In the genomic region with DNA sequence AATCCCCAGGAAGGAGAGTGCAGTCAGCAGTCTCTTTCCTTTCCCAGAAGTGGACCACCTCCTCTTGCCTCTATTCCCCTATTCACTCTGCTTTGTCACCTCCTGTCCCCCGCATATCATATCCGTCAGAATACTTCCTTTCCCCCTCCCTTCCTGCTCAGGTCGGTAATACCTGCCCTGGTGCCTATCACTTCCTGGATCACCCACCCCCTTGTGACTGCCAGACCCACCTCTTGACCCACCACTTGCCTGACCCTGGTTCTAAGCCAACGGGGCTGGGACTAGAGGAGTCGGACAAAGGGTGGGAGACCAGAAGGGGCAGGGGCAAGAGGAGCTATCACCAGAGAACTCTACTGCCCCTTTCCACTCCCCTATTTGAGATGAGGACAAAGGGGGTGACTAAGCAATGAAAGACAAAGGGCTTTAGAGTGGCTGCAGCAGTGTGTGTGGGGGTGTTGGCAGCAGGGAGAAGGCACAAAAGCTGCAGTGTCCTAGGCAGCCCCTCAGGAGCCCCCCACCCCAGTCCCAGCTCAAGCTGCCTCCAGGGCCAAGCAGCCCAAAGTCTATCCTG, we compare ENCODE assay signal across 1 cellular context.
TF ChIP-seq lines count a peak whose summit lies in the region.

No MANE protein-coding gene starts in this region.

TF ChIP-seq in HepG2, 621 proteins besides CTCF, POLR2A, EP300 and RAD21 (continues in another document):
- TF ChIP-seq NONO (IDR thresholded peaks at IDR 0.05) (no peak), NONO (CRISPR knock-in tag; conservative IDR thresholded peaks at IDR 0.05) (no peak), SOX6 (IDR thresholded peaks at IDR 0.05) (no peak), SOX6 (CRISPR knock-in tag; IDR thresholded peaks at IDR 0.05) (peak; percentile 30; the same call in 1 of the 2 replicates), MEIS2 (CRISPR knock-in tag; IDR thresholded peaks at IDR 0.05) (no peak), ZNF790 (CRISPR knock-in tag; IDR thresholded peaks at IDR 0.05; ENCODE audit: borderline replicate concordance) (no peak), ZNF414 (CRISPR knock-in tag; IDR thresholded peaks at IDR 0.05) (no peak), ELF3 (CRISPR knock-in tag; IDR thresholded peaks at IDR 0.05) (peak; percentile 55; the same call in 1 of the 2 replicates), SMARCE1 (IDR thresholded peaks at IDR 0.05; ENCODE audit: borderline replicate concordance) (no peak), CEBPG (CRISPR knock-in tag; IDR thresholded peaks at IDR 0.05) (no peak), CC2D1A (CRISPR knock-in tag; IDR thresholded peaks at IDR 0.05) (no peak), ZNF276 (CRISPR knock-in tag; IDR thresholded peaks at IDR 0.05; ENCODE audit: low read depth) (no peak), ZNF367 (CRISPR knock-in tag; IDR thresholded peaks at IDR 0.05; ENCODE audit: borderline replicate concordance) (no peak), ETV5 (CRISPR knock-in tag; IDR thresholded peaks at IDR 0.05; ENCODE audit: borderline replicate concordance) (no peak), ZNF724P (CRISPR knock-in tag; IDR thresholded peaks at IDR 0.05; ENCODE audit: borderline replicate concordance) (no peak), ZGPAT (CRISPR knock-in tag; IDR thresholded peaks at IDR 0.05) (no peak), CERS6 (CRISPR knock-in tag; IDR thresholded peaks at IDR 0.05) (no peak), KAT8 (CRISPR knock-in tag; IDR thresholded peaks at IDR 0.05) (no peak), KLF9 (CRISPR knock-in tag; IDR thresholded peaks at IDR 0.05; ENCODE audit: low read depth) (no peak), ZNF17 (CRISPR knock-in tag; IDR thresholded peaks at IDR 0.05) (no peak), IRF2 (CRISPR knock-in tag; IDR thresholded peaks at IDR 0.05) (0 out of 2 replicates have a peak, but pooled peaks have one; percentile 10), ZNF746 (CRISPR knock-in tag; IDR thresholded peaks at IDR 0.05) (no peak), HBP1 (CRISPR knock-in tag; IDR thresholded peaks at IDR 0.05; ENCODE audit: low read depth) (no peak), ZNF784 (CRISPR knock-in tag; IDR thresholded peaks at IDR 0.05; ENCODE audit: borderline replicate concordance) (no peak), GZF1 (CRISPR knock-in tag; IDR thresholded peaks at IDR 0.05) (no peak), ISX (CRISPR knock-in tag; conservative IDR thresholded peaks at IDR 0.05) (no peak), MIXL1 (CRISPR knock-in tag; IDR thresholded peaks at IDR 0.05) (no peak), MIER2 (CRISPR knock-in tag; IDR thresholded peaks at IDR 0.05) (no peak), ZNF577 (CRISPR knock-in tag; IDR thresholded peaks at IDR 0.05; ENCODE audit: borderline replicate concordance, low read depth) (no peak), FOXP4 (CRISPR knock-in tag; IDR thresholded peaks at IDR 0.05) (no peak), ZNF329 (CRISPR knock-in tag; IDR thresholded peaks at IDR 0.05; ENCODE audit: low read depth) (no peak), ZNF614 (CRISPR knock-in tag; IDR thresholded peaks at IDR 0.05; ENCODE audit: borderline replicate concordance) (no peak)
- TF ChIP-seq, protein P1, sequence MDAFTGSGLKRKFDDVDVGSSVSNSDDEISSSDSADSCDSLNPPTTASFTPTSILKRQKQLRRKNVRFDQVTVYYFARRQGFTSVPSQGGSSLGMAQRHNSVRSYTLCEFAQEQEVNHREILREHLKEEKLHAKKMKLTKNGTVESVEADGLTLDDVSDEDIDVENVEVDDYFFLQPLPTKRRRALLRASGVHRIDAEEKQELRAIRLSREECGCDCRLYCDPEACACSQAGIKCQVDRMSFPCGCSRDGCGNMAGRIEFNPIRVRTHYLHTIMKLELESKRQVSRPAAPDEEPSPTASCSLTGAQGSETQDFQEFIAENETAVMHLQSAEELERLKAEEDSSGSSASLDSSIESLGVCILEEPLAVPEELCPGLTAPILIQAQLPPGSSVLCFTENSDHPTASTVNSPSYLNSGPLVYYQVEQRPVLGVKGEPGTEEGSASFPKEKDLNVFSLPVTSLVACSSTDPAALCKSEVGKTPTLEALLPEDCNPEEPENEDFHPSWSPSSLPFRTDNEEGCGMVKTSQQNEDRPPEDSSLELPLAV (CRISPR knock-in tag; conservative IDR thresholded peaks at IDR 0.05; ENCODE audit: low read depth): no peak
- TF ChIP-seq, protein P2, sequence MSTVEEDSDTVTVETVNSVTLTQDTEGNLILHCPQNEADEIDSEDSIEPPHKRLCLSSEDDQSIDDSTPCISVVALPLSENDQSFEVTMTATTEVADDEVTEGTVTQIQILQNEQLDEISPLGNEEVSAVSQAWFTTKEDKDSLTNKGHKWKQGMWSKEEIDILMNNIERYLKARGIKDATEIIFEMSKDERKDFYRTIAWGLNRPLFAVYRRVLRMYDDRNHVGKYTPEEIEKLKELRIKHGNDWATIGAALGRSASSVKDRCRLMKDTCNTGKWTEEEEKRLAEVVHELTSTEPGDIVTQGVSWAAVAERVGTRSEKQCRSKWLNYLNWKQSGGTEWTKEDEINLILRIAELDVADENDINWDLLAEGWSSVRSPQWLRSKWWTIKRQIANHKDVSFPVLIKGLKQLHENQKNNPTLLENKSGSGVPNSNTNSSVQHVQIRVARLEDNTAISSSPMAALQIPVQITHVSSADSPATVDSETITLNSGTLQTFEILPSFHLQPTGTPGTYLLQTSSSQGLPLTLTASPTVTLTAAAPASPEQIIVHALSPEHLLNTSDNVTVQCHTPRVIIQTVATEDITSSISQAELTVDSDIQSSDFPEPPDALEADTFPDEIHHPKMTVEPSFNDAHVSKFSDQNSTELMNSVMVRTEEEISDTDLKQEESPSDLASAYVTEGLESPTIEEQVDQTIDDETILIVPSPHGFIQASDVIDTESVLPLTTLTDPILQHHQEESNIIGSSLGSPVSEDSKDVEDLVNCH (CRISPR knock-in tag; IDR thresholded peaks at IDR 0.05): no peak
- TF ChIP-seq, protein P3, sequence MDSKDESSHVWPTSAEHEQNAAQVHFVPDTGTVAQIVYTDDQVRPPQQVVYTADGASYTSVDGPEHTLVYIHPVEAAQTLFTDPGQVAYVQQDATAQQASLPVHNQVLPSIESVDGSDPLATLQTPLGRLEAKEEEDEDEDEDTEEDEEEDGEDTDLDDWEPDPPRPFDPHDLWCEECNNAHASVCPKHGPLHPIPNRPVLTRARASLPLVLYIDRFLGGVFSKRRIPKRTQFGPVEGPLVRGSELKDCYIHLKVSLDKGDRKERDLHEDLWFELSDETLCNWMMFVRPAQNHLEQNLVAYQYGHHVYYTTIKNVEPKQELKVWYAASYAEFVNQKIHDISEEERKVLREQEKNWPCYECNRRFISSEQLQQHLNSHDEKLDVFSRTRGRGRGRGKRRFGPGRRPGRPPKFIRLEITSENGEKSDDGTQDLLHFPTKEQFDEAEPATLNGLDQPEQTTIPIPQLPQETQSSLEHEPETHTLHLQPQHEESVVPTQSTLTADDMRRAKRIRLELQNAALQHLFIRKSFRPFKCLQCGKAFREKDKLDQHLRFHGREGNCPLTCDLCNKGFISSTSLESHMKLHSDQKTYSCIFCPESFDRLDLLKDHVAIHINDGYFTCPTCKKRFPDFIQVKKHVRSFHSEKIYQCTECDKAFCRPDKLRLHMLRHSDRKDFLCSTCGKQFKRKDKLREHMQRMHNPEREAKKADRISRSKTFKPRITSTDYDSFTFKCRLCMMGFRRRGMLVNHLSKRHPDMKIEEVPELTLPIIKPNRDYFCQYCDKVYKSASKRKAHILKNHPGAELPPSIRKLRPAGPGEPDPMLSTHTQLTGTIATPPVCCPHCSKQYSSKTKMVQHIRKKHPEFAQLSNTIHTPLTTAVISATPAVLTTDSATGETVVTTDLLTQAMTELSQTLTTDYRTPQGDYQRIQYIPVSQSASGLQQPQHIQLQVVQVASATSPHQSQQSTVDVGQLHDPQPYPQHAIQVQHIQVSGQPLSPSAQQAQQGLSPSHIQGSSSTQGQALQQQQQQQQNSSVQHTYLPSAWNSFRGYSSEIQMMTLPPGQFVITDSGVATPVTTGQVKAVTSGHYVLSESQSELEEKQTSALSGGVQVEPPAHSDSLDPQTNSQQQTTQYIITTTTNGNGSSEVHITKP (CRISPR knock-in tag; IDR thresholded peaks at IDR 0.05; ENCODE audit: low read depth): no peak
